21 cellular contexts compared by ENCODE assay signal in genomic region chr2:130368786-130369185, GRCh38.
"Had no signal": no experiment of that assay in that cellular context is flagged by ENCODE, and none has a peak within 500 bp of the region (broad histone marks: within the 10 kb centered on the region; RNA-seq: fewer than 3 reads in every experiment).

No MANE protein-coding gene starts in this region.

- ATAC-seq: activated CD4-positive, alpha-beta T cell treated with anti-CD3 and anti-CD28 coated beads for 36 hours; activated CD8-positive, alpha-beta T cell treated with anti-CD3 and anti-CD28 coated beads, Interleukin-2, amount 10 ng/mL, durations not matched to agents 7 days and 5 days; PC-3 had no signal

- FAIRE-seq: RCC 7860 had no signal

- H3K36me3 ChIP-seq: adrenal gland had no signal

- DNase-seq: activated CD4-positive, alpha-beta T cell treated with anti-CD3 and anti-CD28 coated beads for 36 hours; activated CD4-positive, alpha-beta T cell treated with anti-CD3 and anti-CD28 coated beads, Interleukin-2, amount 50 U/mL, for 1 hour; activated CD8-positive, alpha-beta memory T cell treated with anti-CD3 and anti-CD28 coated beads, Interleukin-2, amount 50 U/mL, for 48 hours; activated CD8-positive, alpha-beta T cell treated with anti-CD3 and anti-CD28 coated beads, Interleukin-2, amount 10 ng/mL, durations not matched to agents 7 days and 5 days; activated naive CD4-positive, alpha-beta T cell treated with anti-CD3 and anti-CD28 coated beads, Interleukin-2, amount 50 U/mL, for 16 hours; activated naive CD8-positive, alpha-beta T cell treated with anti-CD3 and anti-CD28 coated beads, Interleukin-2, amount 10 ng/mL, durations not matched to agents 7 days and 5 days; activated T-cell treated with anti-CD3 and anti-CD28 coated beads, Interleukin-2, amount 50 U/mL, for 1 hour; adrenal gland; anterior cingulate cortex; cerebellar nuclear complex; NCI-H1092; NCI-H1417; NCI-H1930; NCI-H2171; NCI-H2227 treated with DMSO at 0.1 percent for 48 hours; NCI-H526 treated with DMSO at 0.1 percent for 48 hours; NCI-H82; PC-3; SHP77 treated with DMSO at 0.1 percent for 48 hours had no signal

- H3K4me3 ChIP-seq: adrenal gland had no signal

- H3K9me3 ChIP-seq: adrenal gland had no signal

- H3K27me3 ChIP-seq: adrenal gland had no signal

- H3K27ac ChIP-seq: adrenal gland, VCaP had no signal
